In genomic region chr20:51457281-51457932, GRCh38 we compare ENCODE assay signal across 8 cellular contexts.
DNase-seq lines count a peak whose midpoint lies in the region; ATAC-seq and TF ChIP-seq lines count a peak whose summit lies in the region.
"Had no signal": no experiment of that assay in that cellular context is flagged by ENCODE, and none has a peak within 500 bp of the region (broad histone marks: within the 10 kb centered on the region; RNA-seq: fewer than 3 reads in every experiment).

No MANE protein-coding gene starts in this region.

- TF ChIP-seq CTCF in HCT116 (IDR thresholded peaks at IDR 0.05 in 2 of 3, conservative IDR thresholded peaks at IDR 0.05 in 1 of 3; ENCODE audit: borderline replicate concordance in 1 of 3, insufficient read depth in 1 of 3, low read depth in 2 of 3, low read length in 2 of 3) = no peak
- TF ChIP-seq CTCF in WTC11 (IDR thresholded peaks at IDR 0.05) = no peak
- no peak for TF ChIP-seq CTCF in heart right ventricle (IDR thresholded peaks at IDR 0.05)

- H3K4me3 Mint-ChIP-seq in WTC11 = no peak overlapping the region
- peak overlapping the region; percentile 44 to 54 for H3K4me3 Mint-ChIP-seq in stimulated activated naive B cell treated with anti-CD40 and anti-IgM and Interleukin-4, amounts not matched to agents 10 μg/mL and 1 μg/mL and 100 μg/mL, for 72 hours

- peak overlapping the region; percentile 100 for H3K4me2 ChIP-seq in HCT116 (ENCODE audit: low read length)

- peaks cover 9% of the 10 kb centered on the region for H3K4me1 Mint-ChIP-seq in WTC11
- peaks cover 37 to 53% of the 10 kb centered on the region in 2 donors for H3K4me1 Mint-ChIP-seq in stimulated activated naive B cell treated with anti-CD40 and anti-IgM and Interleukin-4, amounts not matched to agents 10 μg/mL and 1 μg/mL and 100 μg/mL, for 72 hours

- H3K4me3 ChIP-seq in HCT116 (replicated peaks in 1 of 2; ENCODE audit: low read depth in 1 of 2, low read length in 2 of 2) = peak overlapping the region; percentile 46 to 62; a peak in 3 of 4 replicates
- no peak overlapping the region for H3K4me3 ChIP-seq in heart right ventricle

- TF ChIP-seq POLR2A in HCT116 (IDR thresholded peaks at IDR 0.05; ENCODE audit: borderline replicate concordance, extremely low read depth, insufficient read depth, insufficient read length) = no peak

- RAD21 ChIA-PET in HCT116 (lab: Charles Lee; ENCODE audit: low non-redundant PET in 1 of 2, low total read pairs in 2 of 2, uncharacterized antibody in 2 of 2, unreplicated experiment in 2 of 2) = interaction anchor here in 1 of 2 experiments (1.1 to 1.5 kb wide), 2 partner anchors 10 to 137 kb away, joined by 3 read pairs; no protein-coding TSS in a partner anchor

- no peak overlapping the region for H3K27ac Mint-ChIP-seq in WTC11
- peak overlapping the region; percentile 62 for H3K27ac Mint-ChIP-seq in stimulated activated naive B cell treated with anti-CD40 and anti-IgM and Interleukin-4, amounts not matched to agents 10 μg/mL and 1 μg/mL and 100 μg/mL, for 72 hours
- H3K27ac Mint-ChIP-seq: IgD-negative memory B cell had no signal

- H3K9me2 ChIP-seq in HCT116 (ENCODE audit: insufficient read depth) = no peaks in the 10 kb centered on the region

- TF ChIP-seq RAD21 in HCT116 (IDR thresholded peaks at IDR 0.05; ENCODE audit: low read depth) = no peak

- H3K27ac ChIP-seq in HCT116 (ENCODE audit: low read depth, low read length) = peak overlapping the region; percentile 66
- H3K27ac ChIP-seq in heart right ventricle = peak overlapping the region in 6 of 10 donors; percentile 45 to 65 (median 52)

- H3K27me3 ChIP-seq in HCT116 (ENCODE audit: insufficient read depth, low read length) (no peaks in the 10 kb centered on the region), heart right ventricle (no peaks in the 10 kb centered on the region)

- H3K4me1 ChIP-seq in HCT116 (ENCODE audit: control insufficient read depth in 1 of 2, insufficient read depth in 2 of 2, low read length in 2 of 2) (peaks cover 18 to 23% of the 10 kb centered on the region in 2 experiments), heart right ventricle (peaks cover 2 to 25% (median 14%) of the 10 kb centered on the region in 9 donors)

- H3K9me3 ChIP-seq in HCT116 (ENCODE audit: control insufficient read depth in 1 of 2, insufficient read depth in 1 of 2, low read depth in 1 of 2, low read length in 2 of 2) = peaks cover 5 to 7% of the 10 kb centered on the region in 2 experiments; a peak in 1 of 4 replicates
- no peaks in the 10 kb centered on the region for H3K9me3 ChIP-seq in heart right ventricle

- no TSS peak for BruUV-seq in HCT116 (replicated peaks; lab: Mats Ljungman, UMichigan)

- 64 to 78% methylated on average over 11 of the region's 11 CpGs for WGBS in heart right ventricle, 2 donors

- peak overlapping the region; percentile 80 for H2AFZ ChIP-seq in HCT116 (ENCODE audit: low read depth, low read length, poor library complexity, severe bottlenecking)

- POLR2A ChIA-PET in HCT116 (lab: Charles Lee) (interaction anchor here (1.2 to 1.3 kb wide), 2 partner anchors 10 to 19 kb away, joined by 3 to 4 read pairs; no protein-coding TSS in a partner anchor), WTC11 (lab: Charles Lee) (interaction anchor here (0.7 kb wide), 1 partner anchor 610 kb away, joined by 6 read pairs; no protein-coding TSS in a partner anchor)

- DNase-seq in HCT116 (ENCODE audit: low read depth, low spot score) (peak; percentile 24), WTC11 (ENCODE audit: low spot score) (no peak), heart right ventricle (peak; percentile 44), GM19238 (ENCODE audit: insufficient read length, low spot score) (no peak)
- DNase-seq in stimulated activated naive B cell treated with anti-CD40 and anti-IgM and Interleukin-4, amounts not matched to agents 10 μg/mL and 1 μg/mL and 100 μg/mL, for 72 hours = peak; percentile 10

- H3K9me3 Mint-ChIP-seq in WTC11 = peaks cover 12% of the 10 kb centered on the region
- H3K9me3 Mint-ChIP-seq in stimulated activated naive B cell treated with anti-CD40 and anti-IgM and Interleukin-4, amounts not matched to agents 10 μg/mL and 1 μg/mL and 100 μg/mL, for 72 hours = peaks cover 6 to 8% of the 10 kb centered on the region in 2 donors

- no peaks in the 10 kb centered on the region; the same call in 1 of the 2 replicates for H3K27me3 Mint-ChIP-seq in WTC11 (ENCODE audit: low read depth)
- no peaks in the 10 kb centered on the region for H3K27me3 Mint-ChIP-seq in stimulated activated naive B cell treated with anti-CD40 and anti-IgM and Interleukin-4, amounts not matched to agents 10 μg/mL and 1 μg/mL and 100 μg/mL, for 72 hours
- H3K27me3 Mint-ChIP-seq: IgD-negative memory B cell had no signal

- no peaks in the 10 kb centered on the region for H3K36me3 ChIP-seq in HCT116 (ENCODE audit: control insufficient read depth in 1 of 2, insufficient read depth in 2 of 2, low read length in 2 of 2)
- H3K36me3 ChIP-seq in heart right ventricle = peaks cover 0 to 30% (median 0%) of the 10 kb centered on the region in 9 donors

- H3K79me2 ChIP-seq in HCT116 (ENCODE audit: insufficient read depth, low read length) = no peaks in the 10 kb centered on the region

- peak; percentile 29 for ATAC-seq in HCT116
- ATAC-seq in WTC11 = no peak
- ATAC-seq in heart right ventricle = peak; percentile 27 to 57 (median 46)
- ATAC-seq in stimulated activated naive B cell treated with anti-CD40 and anti-IgM and Interleukin-4, amounts not matched to agents 10 μg/mL and 1 μg/mL and 100 μg/mL, for 72 hours (replicated peaks) = peak; percentile 21 to 31
- ATAC-seq in HG02610 (IDR thresholded peaks at IDR 0.05; ENCODE audit: unreplicated experiment) = no peak
- ATAC-seq in GM18498 (IDR thresholded peaks at IDR 0.05; ENCODE audit: unreplicated experiment) = no peak

- no peaks in the 10 kb centered on the region for H4K20me1 ChIP-seq in HCT116 (ENCODE audit: insufficient read depth)

- H3K9ac ChIP-seq in HCT116 (ENCODE audit: low read length) = peak overlapping the region; percentile 63

- CTCF ChIA-PET in HCT116 (lab: Charles Lee) = interaction anchor here (0.6 to 1.8 kb wide), 3 partner anchors 9 to 470 kb away, joined by 3 to 12 read pairs (median 3); no protein-coding TSS in a partner anchor
- CTCF ChIA-PET in WTC11 (lab: Charles Lee) = interaction anchor here (2.2 kb wide), 1 partner anchor 71 kb away, joined by 7 read pairs; no protein-coding TSS in a partner anchor

- H3K36me3 Mint-ChIP-seq in WTC11 = peaks cover 6% of the 10 kb centered on the region; the same call in 1 of the 2 replicates
- H3K36me3 Mint-ChIP-seq in stimulated activated naive B cell treated with anti-CD40 and anti-IgM and Interleukin-4, amounts not matched to agents 10 μg/mL and 1 μg/mL and 100 μg/mL, for 72 hours = peaks cover 49 to 63% of the 10 kb centered on the region in 2 donors

- intact Hi-C loops in HCT116 (cut with micrococcal nuclease) = loop anchor here (5.0 kb wide), 1 partner anchor 130 kb away; no protein-coding TSS in a partner anchor
- intact Hi-C loops in heart right ventricle (cut with DNase I) = loop anchor here in 2 of 10 donors (5.0 to 10.0 kb wide), 2 partner anchors 80 to 107 kb away; no protein-coding TSS in a partner anchor

TF ChIP-seq in HCT116, 20 proteins besides CTCF, POLR2A, EP300 and RAD21:
- peak; percentile 53 for TF ChIP-seq FOSL1 (IDR thresholded peaks at IDR 0.05; ENCODE audit: low read depth)
- TF ChIP-seq SRF (IDR thresholded peaks at IDR 0.05; ENCODE audit: low read depth) = no peak
- peak; percentile 58 for TF ChIP-seq JUND (IDR thresholded peaks at IDR 0.05)
- no peak for TF ChIP-seq EZH2phosphoT487 (IDR thresholded peaks at IDR 0.05; ENCODE audit: borderline replicate concordance)
- peak; percentile 78 for TF ChIP-seq CBX3 (IDR thresholded peaks at IDR 0.05; ENCODE audit: low read depth)
- TF ChIP-seq CEBPB (IDR thresholded peaks at IDR 0.05; ENCODE audit: low read depth) = 0 out of 2 replicates have a peak, but pooled peaks have one; percentile 22

TF ChIP-seq in WTC11, 78 proteins besides CTCF, POLR2A, EP300 and RAD21:
- TF ChIP-seq USF1 (CRISPR knock-in tag; IDR thresholded peaks at IDR 0.05) = no peak
- no peak for TF ChIP-seq ZNF317 (CRISPR knock-in tag; IDR thresholded peaks at IDR 0.05; ENCODE audit: borderline replicate concordance, low read depth)
- no peak for TF ChIP-seq TCF7 (CRISPR knock-in tag; IDR thresholded peaks at IDR 0.05; ENCODE audit: low read depth)
- TF ChIP-seq GTF2I (CRISPR knock-in tag; conservative IDR thresholded peaks at IDR 0.05) = 0 out of 2 replicates have a peak, but pooled peaks have one; percentile 43
- no peak for TF ChIP-seq NFYB (CRISPR knock-in tag; conservative IDR thresholded peaks at IDR 0.05; ENCODE audit: low read depth)

Comparison
In these comparisons a context has a peak if more than half of its experiments do, and no peak if none do; other contexts are left out.
1. ATAC-seq: peak in HCT116 (single experiment), heart right ventricle (8 of 8) and stimulated activated naive B cell treated with anti-CD40 and anti-IgM and Interleukin-4, amounts not matched to agents 10 μg/mL and 1 μg/mL and 100 μg/mL, for 72 hours (2 of 2); none in WTC11 (single experiment), HG02610 (single experiment) and GM18498 (single experiment).
2. DNase-seq: peak in HCT116 (single experiment), heart right ventricle (2 of 2) and stimulated activated naive B cell treated with anti-CD40 and anti-IgM and Interleukin-4, amounts not matched to agents 10 μg/mL and 1 μg/mL and 100 μg/mL, for 72 hours (single experiment); none in WTC11 (single experiment) and GM19238 (single experiment).
3. H3K4me3 ChIP-seq: peak in HCT116 (2 of 2); none in heart right ventricle (0 of 10).